Comparison of ENCODE assay signal across 8 cellular contexts in genomic region chr12:133037207-133038005, GRCh38. TPM values are rescaled to one million over a fixed set of nuclear protein-coding genes. Genes with fewer than 3 reads are reported as not detected.
A peak's percentile ranks its signal among the peaks of the same experiment; 100 is the strongest.
DNase-seq lines count a peak whose midpoint lies in the region; ATAC-seq, FAIRE-seq and TF ChIP-seq lines count a peak whose summit lies in the region.

TSS of gene ZNF84 (plus strand) at chr12:133037509. CDS start at chr12:133041468, 3,959 bp downstream.

- TF ChIP-seq CTCF in GM12875 (IDR thresholded peaks at IDR 0.05; ENCODE audit: borderline replicate concordance, insufficient read depth, low read depth, low read length) (no peak), pancreas (IDR thresholded peaks at IDR 0.05) (no peak), tibial artery (IDR thresholded peaks at IDR 0.05) (no peak)

- 0% methylated on average over 76 to 103 of the region's 103 CpGs for WGBS in pancreas, 2 donors

- H3K9ac ChIP-seq in adipocyte (ENCODE audit: low read length): peak within 1 kb of the TSS; percentile 90

- ATAC-seq in HG02798 (IDR thresholded peaks at IDR 0.05; ENCODE audit: poor library complexity, unreplicated experiment) (peak; percentile 95), Right ventricle myocardium superior (ENCODE audit: poor library complexity) (peak; percentile 98), pancreas (peak; percentile 94 to 99 (median 96))

- peaks cover 22% of the 10 kb centered on the region for H3K36me3 ChIP-seq in adipocyte (ENCODE audit: control insufficient read depth, insufficient read depth, low read length, severe bottlenecking)
- peaks cover 0 to 16% (median 5%) of the 10 kb centered on the region in 3 donors for H3K36me3 ChIP-seq in pancreas
- H3K36me3 ChIP-seq in tibial artery: peaks cover 23 to 38% (median 37%) of the 10 kb centered on the region in 3 donors

- intact Hi-C loops in Right ventricle myocardium superior (cut with DNase I): loop anchor here (5.0 kb wide), 1 partner anchor 45 kb away; the partner anchor contains the start of gene ZNF140
- intact Hi-C loops in pancreas (cut with DNase I): no loop called here
- intact Hi-C loops in tibial artery (cut with DNase I; ENCODE audit: low total_unique reads): loop anchor here (2.0 to 5.0 kb wide), 2 partner anchors 45 to 51 kb away; partner anchors contain the start of genes ZNF140 and ZNF26

- H3K27me3 ChIP-seq in adipocyte (replicated peaks; ENCODE audit: control insufficient read depth, insufficient read depth, low read length) (no peaks in the 10 kb centered on the region), pancreas (no peaks in the 10 kb centered on the region), tibial artery (no peaks in the 10 kb centered on the region)

- H3K4me3 ChIP-seq in GM12875 (ENCODE audit: low read depth, low read length): peak within 1 kb of the TSS; percentile 83
- H3K4me3 ChIP-seq in adipocyte (ENCODE audit: low read length): peak within 1 kb of the TSS; percentile 91
- H3K4me3 ChIP-seq in pancreas: peak within 1 kb of the TSS; percentile 72 to 76 (median 72)
- H3K4me3 ChIP-seq in tibial artery: peak within 1 kb of the TSS; percentile 80 to 93

- peak within 1 kb of the TSS; percentile 88 to 95 (median 94) for H3K27ac ChIP-seq in pancreas
- H3K27ac ChIP-seq in tibial artery: peak within 1 kb of the TSS; percentile 95 to 96

- peak; percentile 97 for DNase-seq in NCI-H1436 (lab: John Stamatoyannopoulos, UW)
- peak; percentile 98 for DNase-seq in T follicular helper cell (ENCODE audit: low read depth)
- DNase-seq in adipocyte (ENCODE audit: low read depth): peak; percentile 99
- peak; percentile 97 for DNase-seq in Right ventricle myocardium superior
- peak; percentile 96 to 99 (median 97) for DNase-seq in pancreas
- peak; percentile 95 to 98 for DNase-seq in tibial artery

- H3K4me1 ChIP-seq in adipocyte (ENCODE audit: control insufficient read depth, insufficient read depth, low read length) (peaks cover 7% of the 10 kb centered on the region), pancreas (peaks cover 0 to 4% (median 0%) of the 10 kb centered on the region in 3 donors), tibial artery (peaks cover 0 to 9% (median 6%) of the 10 kb centered on the region in 4 donors)

- peak; percentile 39 for FAIRE-seq in pancreas (lab: Jason Lieb, UNC)

- peaks cover 31% of the 10 kb centered on the region for H3K9me3 ChIP-seq in adipocyte (ENCODE audit: control insufficient read depth, low read length)
- H3K9me3 ChIP-seq in pancreas: no peaks in the 10 kb centered on the region
- peaks cover 7 to 64% (median 37%) of the 10 kb centered on the region in 3 donors for H3K9me3 ChIP-seq in tibial artery

RNA-seq across cellular contexts. Expression of gene ZNF84, which starts in this region (rescaled TPM):
- total RNA-seq in Right ventricle myocardium superior (16.9 TPM), pancreas (10 to 100 TPM in 4 of 6 donors, 1 to 10 TPM in 2; 7.8 to 17.4 (median 10.5) TPM)
- 10 to 100 TPM in 1 of 2 donors, 1 to 10 TPM in 1; 8.5 to 12.4 TPM for polyA plus RNA-seq in pancreas

Comparison
In these comparisons a context has a peak if more than half of its experiments do, and no peak if none do; other contexts are left out.
1. Peak in every context shown above with its lines: DNase-seq, ATAC-seq, H3K4me3 ChIP-seq and H3K27ac ChIP-seq.
2. intact Hi-C loops: an anchor here in Right ventricle myocardium superior (5.0 kb wide) and tibial artery (2.0 to 5.0 kb wide); none called in pancreas.